Comparison of ENCODE assay signal across 9 cellular contexts in genomic region chr16:65120811-65121721, GRCh38. TPM values are rescaled to one million over a fixed set of nuclear protein-coding genes. Genes with fewer than 3 reads are reported as not detected.
DNase-seq lines count a peak whose midpoint lies in the region; ATAC-seq and TF ChIP-seq lines count a peak whose summit lies in the region.
"Had no signal": no experiment of that assay in that cellular context is flagged by ENCODE, and none has a peak within 500 bp of the region (broad histone marks: within the 10 kb centered on the region; RNA-seq: fewer than 3 reads in every experiment).

No MANE protein-coding gene starts in this region.

- H3K36me3 Mint-ChIP-seq in activated CD4-positive, alpha-beta T cell treated with anti-CD3 and anti-CD28 coated beads for 36 hours (ENCODE audit: low read depth): no peaks in the 10 kb centered on the region

- H3K27ac Mint-ChIP-seq in activated CD4-positive, alpha-beta T cell treated with anti-CD3 and anti-CD28 coated beads for 36 hours: no peak overlapping the region

- POLR2A ChIA-PET in activated CD4-positive, alpha-beta T cell treated with anti-CD3 and anti-CD28 coated beads for 36 hours (lab: Charles Lee): no interaction called here

- CTCF ChIA-PET in activated CD4-positive, alpha-beta T cell treated with anti-CD3 and anti-CD28 coated beads for 36 hours (lab: Charles Lee): interaction anchor here (0.9 kb wide), 1 partner anchor 12 kb away, joined by 3 read pairs; no protein-coding TSS in a partner anchor

- TF ChIP-seq POLR2A in suprapubic skin (IDR thresholded peaks at IDR 0.05): no peak

- peak in 8 of 10 donors; percentile 15 to 59 (median 42) for DNase-seq in dorsolateral prefrontal cortex
- no peak for DNase-seq in lower lobe of right lung
- peak in 1 of 2 donors; percentile 64 for DNase-seq in suprapubic skin (ENCODE audit: low spot score in 2 of 2)
- no peak for DNase-seq in activated CD4-positive, alpha-beta T cell treated with anti-CD3 and anti-CD28 coated beads for 36 hours
- no peak for DNase-seq in NCI-H1930 (lab: John Stamatoyannopoulos, UW)
- DNase-seq in NOMO-1 (lab: John Stamatoyannopoulos, UW; ENCODE audit: unreplicated experiment in 2 of 2): no peak
- DNase-seq: NCI-H2029 treated with DMSO at 0.1 percent for 48 hours had no signal

- no peak for TF ChIP-seq CTCF in dorsolateral prefrontal cortex (IDR thresholded peaks at IDR 0.05 in 54 of 56, conservative IDR thresholded peaks at IDR 0.05 in 2 of 56; ENCODE audit: low read depth in 1 of 56, partially characterized antibody in 56 of 56)
- TF ChIP-seq CTCF in lower lobe of right lung (IDR thresholded peaks at IDR 0.05): no peak
- no peak for TF ChIP-seq CTCF in suprapubic skin (IDR thresholded peaks at IDR 0.05)

- H3K27ac ChIP-seq in HUES6 (ENCODE audit: low read depth, low read length) (peak overlapping the region; percentile 59; the same call in 1 of the 2 replicates), dorsolateral prefrontal cortex (peak overlapping the region; percentile 13 to 96 (median 87)), lower lobe of right lung (peak overlapping the region; percentile 76), suprapubic skin (peak overlapping the region; percentile 88)

- H3K4me1 Mint-ChIP-seq in activated CD4-positive, alpha-beta T cell treated with anti-CD3 and anti-CD28 coated beads for 36 hours: no peaks in the 10 kb centered on the region

- H3K9me3 Mint-ChIP-seq in activated CD4-positive, alpha-beta T cell treated with anti-CD3 and anti-CD28 coated beads for 36 hours (ENCODE audit: low read depth): no peaks in the 10 kb centered on the region

- H3K4me3 ChIP-seq in HUES6 (ENCODE audit: low read depth, low read length) (peak overlapping the region; percentile 80), dorsolateral prefrontal cortex (peak overlapping the region; percentile 58 to 95 (median 78)), lower lobe of right lung (peak overlapping the region; percentile 59), suprapubic skin (peak overlapping the region; percentile 69)

- H3K36me3 ChIP-seq in HUES6 (ENCODE audit: control insufficient read depth, insufficient read depth, low read length) (peaks cover 15% of the 10 kb centered on the region; the same call in 1 of the 2 replicates), lower lobe of right lung (no peaks in the 10 kb centered on the region), suprapubic skin (no peaks in the 10 kb centered on the region)

- peak overlapping the region; percentile 88 for H3K9ac ChIP-seq in HUES6 (ENCODE audit: low read length)

- intact Hi-C loops in dorsolateral prefrontal cortex (cut with DNase I): loop anchor here in 1 of 2 donors (5.0 to 10.0 kb wide), 3 partner anchors 1026 to 1194 kb away; no protein-coding TSS in a partner anchor
- intact Hi-C loops in lower lobe of right lung (cut with DNase I): no loop called here
- intact Hi-C loops in activated CD4-positive, alpha-beta T cell treated with anti-CD3 and anti-CD28 coated beads for 36 hours (cut with DNase I, micrococcal nuclease): loop anchor here in 1 of 2 experiments (5.0 kb wide), 1 partner anchor 1151 kb away; no protein-coding TSS in a partner anchor

- WGBS in suprapubic skin: 2% methylated on average over 26 of the region's 70 CpGs

- no peak for TF ChIP-seq EP300 in suprapubic skin (IDR thresholded peaks at IDR 0.05)

- H3K4me1 ChIP-seq in HUES6 (ENCODE audit: control insufficient read depth, insufficient read depth, low read length) (peaks cover 16% of the 10 kb centered on the region), lower lobe of right lung (peaks cover 9% of the 10 kb centered on the region), suprapubic skin (peaks cover 39% of the 10 kb centered on the region)

- ATAC-seq in lower lobe of right lung: peak; percentile 5 to 24
- no peak for ATAC-seq in activated CD4-positive, alpha-beta T cell treated with anti-CD3 and anti-CD28 coated beads for 36 hours
- ATAC-seq in HG03108 (IDR thresholded peaks at IDR 0.05; ENCODE audit: unreplicated experiment): no peak

- H3K4me3 Mint-ChIP-seq in activated CD4-positive, alpha-beta T cell treated with anti-CD3 and anti-CD28 coated beads for 36 hours: no peak overlapping the region

- H3K9me3 ChIP-seq in HUES6 (ENCODE audit: control insufficient read depth, insufficient read depth, low read depth, low read length) (no peaks in the 10 kb centered on the region), lower lobe of right lung (no peaks in the 10 kb centered on the region), suprapubic skin (no peaks in the 10 kb centered on the region)

- peaks cover 34% of the 10 kb centered on the region for H3K27me3 Mint-ChIP-seq in activated CD4-positive, alpha-beta T cell treated with anti-CD3 and anti-CD28 coated beads for 36 hours

- H3K27me3 ChIP-seq in HUES6 (ENCODE audit: control insufficient read depth, insufficient read depth, low read length): peaks cover 73% of the 10 kb centered on the region
- H3K27me3 ChIP-seq in dorsolateral prefrontal cortex: no peaks in the 10 kb centered on the region
- peaks cover 42% of the 10 kb centered on the region for H3K27me3 ChIP-seq in lower lobe of right lung (ENCODE audit: low read depth)
- H3K27me3 ChIP-seq in suprapubic skin: peaks cover 43% of the 10 kb centered on the region

RNA-seq across cellular contexts. Expression of gene CDH11, which starts 0.8 kb away (rescaled TPM):
- total RNA-seq in dorsolateral prefrontal cortex: 10 to 100 TPM; 45.2 to 85.9 (median 65.3) TPM
- 94.1 TPM for total RNA-seq in lower lobe of right lung
- total RNA-seq in suprapubic skin: 10 to 100 TPM; 10.3 to 41.4 (median 25.8) TPM
- not detected for total RNA-seq in activated CD4-positive, alpha-beta T cell treated with anti-CD3 and anti-CD28 coated beads for 36 hours

Comparison
In these comparisons a context has a peak if more than half of its experiments do, and no peak if none do; other contexts are left out.
1. DNase-seq: peak in dorsolateral prefrontal cortex (8 of 10); none in lower lobe of right lung (single experiment), activated CD4-positive, alpha-beta T cell treated with anti-CD3 and anti-CD28 coated beads for 36 hours (single experiment), NCI-H1930 (0 of 2) and NOMO-1 (0 of 2).
2. ATAC-seq: peak in lower lobe of right lung (2 of 2); none in activated CD4-positive, alpha-beta T cell treated with anti-CD3 and anti-CD28 coated beads for 36 hours (single experiment) and HG03108 (single experiment).
3. RNA of gene CDH11, which starts 0.8 kb away (total RNA-seq): 94.1 TPM in lower lobe of right lung (single experiment), 45.2 to 85.9 TPM in dorsolateral prefrontal cortex and 10.3 to 41.4 TPM in suprapubic skin; not detected in activated CD4-positive, alpha-beta T cell treated with anti-CD3 and anti-CD28 coated beads for 36 hours; every median in the first group is over 10 times any median in the second.
4. Peak in every context shown above with its lines, with median percentiles within 50 percentile points of each other: H3K27ac ChIP-seq and H3K4me3 ChIP-seq.